In the genomic region with DNA sequence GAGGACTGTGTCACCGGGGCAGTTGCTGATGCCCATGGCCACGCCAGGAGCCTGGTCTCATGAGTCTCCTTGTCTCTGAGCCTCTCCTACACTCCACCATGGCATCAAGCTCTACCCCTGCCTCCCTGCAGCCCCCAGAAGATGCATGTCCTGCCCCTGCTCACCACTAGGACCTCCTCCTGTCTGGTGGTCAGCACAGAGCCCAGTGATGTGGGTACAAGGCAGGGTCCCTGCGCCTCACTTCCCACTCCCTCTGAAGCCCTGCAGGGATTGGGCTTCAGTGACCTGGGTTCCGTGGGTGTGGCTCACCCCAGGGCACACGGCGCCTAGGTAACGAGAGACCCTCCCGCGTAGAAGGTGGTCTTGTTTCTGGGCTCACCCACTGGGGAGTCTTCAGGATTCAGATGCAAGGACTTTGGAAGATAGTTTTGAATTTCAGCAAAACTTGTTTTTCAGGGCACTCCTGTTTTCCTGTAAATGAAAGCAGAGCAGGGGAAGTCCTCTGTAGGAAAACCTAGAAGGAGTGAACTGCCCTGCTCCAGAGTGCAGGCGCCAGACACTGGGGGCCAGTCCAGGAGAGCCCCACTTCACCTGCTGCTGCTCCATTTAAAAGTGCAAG, we compare ENCODE assay signal across 15 cellular contexts. TPM values are rescaled to one million over a fixed set of nuclear protein-coding genes. Genes with fewer than 3 reads are reported as not detected.
DNase-seq lines count a peak whose midpoint lies in the region; ATAC-seq and TF ChIP-seq lines count a peak whose summit lies in the region.
"Had no signal": no experiment of that assay in that cellular context is flagged by ENCODE, and none has a peak within 500 bp of the region (broad histone marks: within the 10 kb centered on the region; RNA-seq: fewer than 3 reads in every experiment).

No MANE protein-coding gene starts in this region.

- H3K9me3 ChIP-seq in NT2/D1 (ENCODE audit: insufficient read depth, low read length) (no peaks in the 10 kb centered on the region), mucosa of descending colon (no peaks in the 10 kb centered on the region), gastrocnemius medialis (no peaks in the 10 kb centered on the region)

- H3K27ac ChIP-seq in C4-2B (peak overlapping the region; percentile 51), gastrocnemius medialis (peak overlapping the region in 1 of 4 donors; percentile 82)
- H3K27ac ChIP-seq: KMS-11 had no signal

- peaks cover 6% of the 10 kb centered on the region for H3K4me1 Mint-ChIP-seq in activated CD4-positive, alpha-beta T cell treated with anti-CD3 and anti-CD28 coated beads, Interleukin-2, amount 10 ng/mL, durations not matched to agents 24 days and 14 days

- H3K4me1 ChIP-seq in NT2/D1 (ENCODE audit: insufficient read depth, insufficient read length) (peaks cover 54% of the 10 kb centered on the region), mucosa of descending colon (ENCODE audit: low read depth) (peaks cover 10% of the 10 kb centered on the region), gastrocnemius medialis (peaks cover 10 to 38% of the 10 kb centered on the region in 2 donors)

- DNase-seq in NT2/D1 (ENCODE audit: low read depth, low spot score) (no peak), erythroblast (lab: John Stamatoyannopoulos, UW) (peak; percentile 27 to 36), mucosa of descending colon (peak in 2 of 3 donors; percentile 13 to 27), gastrocnemius medialis (no peak), putamen (ENCODE audit: low spot score) (no peak), SKM-1 treated with dmso at 0.1 percent for 144 hours (lab: John Stamatoyannopoulos, UW; ENCODE audit: unreplicated experiment) (no peak)
- no peak for DNase-seq in activated CD4-positive, alpha-beta T cell treated with anti-CD3 and anti-CD28 coated beads, Interleukin-2, amount 10 ng/mL, durations not matched to agents 24 days and 14 days
- DNase-seq: activated CD4-positive, alpha-beta T cell treated with anti-CD3 and anti-CD28 coated beads, Interleukin-2, amount 50 U/mL, for 1 hour; cortex of kidney; NCI-H2029; stimulated activated CD4-positive, alpha-beta T cell treated with anti-CD3 and anti-CD28 coated beads, Interleukin-2, amount 100 ng/mL, for 24 hours had no signal

- no peak for TF ChIP-seq CTCF in C4-2B (conservative IDR thresholded peaks at IDR 0.05)
- TF ChIP-seq CTCF in mucosa of descending colon (IDR thresholded peaks at IDR 0.05) = no peak
- TF ChIP-seq CTCF in gastrocnemius medialis (IDR thresholded peaks at IDR 0.05 in 4 of 5, conservative IDR thresholded peaks at IDR 0.05 in 1 of 5) = no peak

- peak overlapping the region; percentile 65 for H3K9ac ChIP-seq in NT2/D1 (ENCODE audit: insufficient read length, low read depth)
- H3K9ac ChIP-seq: KMS-11 had no signal

- H3K27me3 ChIP-seq in NT2/D1 (ENCODE audit: insufficient read depth, insufficient read length) (peaks cover 11% of the 10 kb centered on the region), gastrocnemius medialis (peaks cover 25 to 34% (median 29%) of the 10 kb centered on the region in 3 donors)

- ATAC-seq in mucosa of descending colon (no peak), gastrocnemius medialis (no peak)
- ATAC-seq: left lobe of liver; stimulated activated effector memory CD8-positive, alpha-beta T cell treated with anti-CD3 and anti-CD28 coated beads, Interleukin-12 subunit alpha, Interleukin-12 subunit beta, amount 100 ng/mL, for 72 hours had no signal

- in situ Hi-C loops in gastrocnemius medialis (cut with MboI; ENCODE audit: low sequenced_read_pairs in 4 of 4) = no loop called here

- peaks cover 68% of the 10 kb centered on the region for H3K36me3 ChIP-seq in NT2/D1 (ENCODE audit: insufficient read depth, insufficient read length, low read length)
- no peaks in the 10 kb centered on the region for H3K36me3 ChIP-seq in mucosa of descending colon (ENCODE audit: low read depth)
- no peaks in the 10 kb centered on the region for H3K36me3 ChIP-seq in gastrocnemius medialis

- peak overlapping the region; percentile 88 for H3K4me3 ChIP-seq in NT2/D1 (ENCODE audit: insufficient read length, low read depth)
- H3K4me3 ChIP-seq in mucosa of descending colon = no peak overlapping the region
- H3K4me3 ChIP-seq in gastrocnemius medialis = no peak overlapping the region

- no peak for TF ChIP-seq POLR2A in erythroblast (IDR thresholded peaks at IDR 0.05; ENCODE audit: low read length)
- no peak for TF ChIP-seq POLR2A in gastrocnemius medialis (IDR thresholded peaks at IDR 0.05)

- no peaks in the 10 kb centered on the region for H3K9me3 Mint-ChIP-seq in activated CD4-positive, alpha-beta T cell treated with anti-CD3 and anti-CD28 coated beads, Interleukin-2, amount 10 ng/mL, durations not matched to agents 24 days and 14 days
- H3K9me3 Mint-ChIP-seq: stimulated activated effector memory CD8-positive, alpha-beta T cell treated with anti-CD3 and anti-CD28 coated beads, Interleukin-12 subunit alpha, Interleukin-12 subunit beta, amount 100 ng/mL, for 72 hours had no signal

- H3K36me3 Mint-ChIP-seq in activated CD4-positive, alpha-beta T cell treated with anti-CD3 and anti-CD28 coated beads, Interleukin-2, amount 10 ng/mL, durations not matched to agents 24 days and 14 days (ENCODE audit: low read depth) = peaks cover 3% of the 10 kb centered on the region
- H3K36me3 Mint-ChIP-seq: stimulated activated effector memory CD8-positive, alpha-beta T cell treated with anti-CD3 and anti-CD28 coated beads, Interleukin-12 subunit alpha, Interleukin-12 subunit beta, amount 100 ng/mL, for 72 hours had no signal

- no peak overlapping the region for H3K27ac Mint-ChIP-seq in activated CD4-positive, alpha-beta T cell treated with anti-CD3 and anti-CD28 coated beads, Interleukin-2, amount 10 ng/mL, durations not matched to agents 24 days and 14 days
- H3K27ac Mint-ChIP-seq: stimulated activated effector memory CD8-positive, alpha-beta T cell treated with anti-CD3 and anti-CD28 coated beads, Interleukin-12 subunit alpha, Interleukin-12 subunit beta, amount 100 ng/mL, for 72 hours had no signal

- no peak overlapping the region for H3K4me3 Mint-ChIP-seq in activated CD4-positive, alpha-beta T cell treated with anti-CD3 and anti-CD28 coated beads, Interleukin-2, amount 10 ng/mL, durations not matched to agents 24 days and 14 days

- intact Hi-C loops in mucosa of descending colon (cut with DNase I, micrococcal nuclease) (no loop called here), gastrocnemius medialis (cut with DNase I; ENCODE audit: low total_unique reads) (no loop called here)
- intact Hi-C loops in activated CD4-positive, alpha-beta T cell treated with anti-CD3 and anti-CD28 coated beads, Interleukin-2, amount 10 ng/mL, durations not matched to agents 24 days and 14 days (cut with micrococcal nuclease) = no loop called here

- H3K27me3 Mint-ChIP-seq in activated CD4-positive, alpha-beta T cell treated with anti-CD3 and anti-CD28 coated beads, Interleukin-2, amount 10 ng/mL, durations not matched to agents 24 days and 14 days = peaks cover 26% of the 10 kb centered on the region

RNA-seq across cellular contexts. Expression of gene COL18A1, which starts 2.8 kb away (rescaled TPM):
- total RNA-seq in mucosa of descending colon = 10 to 100 TPM in 2 of 3 donors, 1 to 10 TPM in 1; 4.6 to 46.9 (median 21.3) TPM
- 10 to 100 TPM; 16.4 to 42.2 (median 20.7) TPM for total RNA-seq in gastrocnemius medialis
- total RNA-seq in activated CD4-positive, alpha-beta T cell treated with anti-CD3 and anti-CD28 coated beads, Interleukin-2, amount 10 ng/mL, durations not matched to agents 24 days and 14 days = 3.1 and 3.2 TPM in 2 replicates

Comparison
In these comparisons a context has a peak if more than half of its experiments do, and no peak if none do; other contexts are left out.
1. DNase-seq: peak in erythroblast (2 of 2) and mucosa of descending colon (2 of 3); none in NT2/D1 (single experiment), gastrocnemius medialis (0 of 2), putamen (single experiment), activated CD4-positive, alpha-beta T cell treated with anti-CD3 and anti-CD28 coated beads, Interleukin-2, amount 10 ng/mL, durations not matched to agents 24 days and 14 days (single experiment) and SKM-1 treated with dmso at 0.1 percent for 144 hours (single experiment).